ENCODE assay signal across 8 cellular contexts in the genomic region with DNA sequence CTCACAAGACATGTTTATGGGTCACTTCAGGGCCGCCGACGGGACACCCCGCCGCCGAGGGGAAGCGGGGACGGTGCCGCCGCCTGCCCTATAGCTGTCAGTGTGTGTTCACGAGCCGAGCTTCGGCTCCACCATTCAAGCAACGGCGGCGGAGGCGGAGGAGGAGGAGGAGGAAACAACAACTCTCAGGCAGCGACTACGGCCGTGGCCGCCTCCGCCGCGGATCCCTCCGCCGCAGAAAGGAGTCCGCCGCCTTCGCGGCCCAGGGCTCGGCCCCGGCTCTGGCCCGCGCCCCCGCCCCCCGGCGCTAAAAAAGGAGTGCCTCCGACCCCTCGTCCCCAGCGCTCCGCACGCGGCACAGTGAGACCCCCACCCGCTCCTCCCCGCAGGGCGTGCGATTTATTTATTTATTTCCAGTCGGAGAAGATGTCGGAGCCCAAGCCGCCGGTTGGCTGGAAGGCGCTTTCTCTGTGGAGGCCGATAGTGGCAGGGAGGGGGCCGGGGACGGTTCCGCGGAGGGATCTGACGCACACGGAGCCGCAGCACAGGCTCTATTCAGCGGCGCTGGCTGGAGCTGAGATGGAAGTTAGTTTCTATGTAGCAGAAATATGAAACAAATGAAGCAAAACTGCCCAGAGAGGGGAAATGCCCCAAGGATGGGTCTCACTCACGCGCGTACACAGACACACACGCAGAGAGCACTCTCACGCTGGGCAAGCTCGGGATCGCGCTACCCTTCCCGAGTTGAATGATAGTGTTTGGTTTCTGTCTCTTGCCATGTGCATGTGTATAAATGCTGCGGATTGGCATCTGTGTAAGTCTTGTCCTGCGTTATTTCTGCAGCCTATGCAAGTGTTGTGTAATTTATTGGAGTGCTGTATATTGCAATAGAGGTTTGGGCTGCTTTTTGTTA. TPM values are rescaled to one million over a fixed set of nuclear protein-coding genes. Genes with fewer than 3 reads are reported as not detected.
DNase-seq lines count a peak whose midpoint lies in the region; ATAC-seq and TF ChIP-seq lines count a peak whose summit lies in the region.

A gene (minus strand): TSS at position 198 of the 913 bp plus-strand sequence. CDS start 186 bp downstream, at position 12.

- H3K27me3 Mint-ChIP-seq in CD4-positive, alpha-beta T cell = peaks cover 8% of the 10 kb centered on the region
- peaks cover 4% of the 10 kb centered on the region for H3K27me3 Mint-ChIP-seq in activated CD4-positive, alpha-beta memory T cell treated with anti-CD3 and anti-CD28 coated beads for 36 hours

- H3K27me3 ChIP-seq in CD4-positive, alpha-beta T cell (ENCODE audit: control insufficient read depth, insufficient read depth, low read length) = peaks cover 5% of the 10 kb centered on the region
- no peaks in the 10 kb centered on the region for H3K27me3 ChIP-seq in dorsolateral prefrontal cortex

- H3K4me3 Mint-ChIP-seq in CD4-positive, alpha-beta T cell = peak within 1 kb of the TSS; percentile 95
- peak within 1 kb of the TSS; percentile 91 for H3K4me3 Mint-ChIP-seq in activated CD4-positive, alpha-beta memory T cell treated with anti-CD3 and anti-CD28 coated beads for 36 hours

- intact Hi-C loops in CD4-positive, alpha-beta T cell (cut with DNase I, micrococcal nuclease) = loop anchor here (2.0 to 10.0 kb wide), 5 partner anchors 36 to 1026 kb away; a partner anchor contains a TSS
- intact Hi-C loops in activated CD4-positive, alpha-beta memory T cell treated with anti-CD3 and anti-CD28 coated beads for 36 hours (cut with micrococcal nuclease) = loop anchor here (1.0 to 5.0 kb wide), 3 partner anchors 156 to 594 kb away; a partner anchor contains a TSS
- intact Hi-C loops in dorsolateral prefrontal cortex (cut with DNase I) = loop anchor here (1.0 to 10.0 kb wide), 7 partner anchors 156 to 789 kb away; a partner anchor contains a TSS
- intact Hi-C loops in lower leg skin (cut with DNase I; ENCODE audit: low total_unique reads) = no loop called here

- peak within 1 kb of the TSS; percentile 98 for H3K27ac Mint-ChIP-seq in CD4-positive, alpha-beta T cell
- peak within 1 kb of the TSS; percentile 97 for H3K27ac Mint-ChIP-seq in activated CD4-positive, alpha-beta memory T cell treated with anti-CD3 and anti-CD28 coated beads for 36 hours

- H3K36me3 Mint-ChIP-seq in CD4-positive, alpha-beta T cell (ENCODE audit: low read depth) = peaks cover 34% of the 10 kb centered on the region
- peaks cover 17% of the 10 kb centered on the region for H3K36me3 Mint-ChIP-seq in activated CD4-positive, alpha-beta memory T cell treated with anti-CD3 and anti-CD28 coated beads for 36 hours

- ATAC-seq in CD4-positive, alpha-beta T cell (ENCODE audit: poor library complexity) = peak; percentile 82
- ATAC-seq in GM19455 (IDR thresholded peaks at IDR 0.05; ENCODE audit: unreplicated experiment) = peak; percentile 73

- 0 to 1% methylated on average over 49 to 64 of the region's 73 CpGs for WGBS in lower leg skin, 2 donors

- peak; percentile 85 to 95 (median 90) for DNase-seq in CD4-positive, alpha-beta T cell
- DNase-seq in HK-2 (ENCODE audit: unreplicated experiment) (peak; percentile 91), NCI-H82 treated with DMSO at 0.1 percent for 48 hours (lab: John Stamatoyannopoulos, UW; ENCODE audit: unreplicated experiment) (peak; percentile 78), dorsolateral prefrontal cortex (peak; percentile 82 to 93 (median 90)), lower leg skin (ENCODE audit: low spot score in 2 of 2) (peak; percentile 93 to 99)
- DNase-seq in activated CD4-positive, alpha-beta memory T cell treated with anti-CD3 and anti-CD28 coated beads for 36 hours = peak; percentile 93
- peak; percentile 90 to 91 for DNase-seq in stimulated activated CD4-positive, alpha-beta T cell treated with anti-CD3 and anti-CD28 coated beads, Interleukin-4, amount 100 ng/mL, for 4 hours

- H3K27ac ChIP-seq in CD4-positive, alpha-beta T cell (ENCODE audit: low read depth, low read length) = peak within 1 kb of the TSS; percentile 98
- H3K27ac ChIP-seq in dorsolateral prefrontal cortex = peak within 1 kb of the TSS; percentile 93 to 100 (median 99)

- POLR2A ChIA-PET in CD4-positive, alpha-beta T cell (lab: Charles Lee) = interaction anchor here (0.6 to 4.5 kb wide), 40 partner anchors 9 to 1028 kb away, joined by 3 to 28 read pairs (median 4); a partner anchor contains a TSS
- POLR2A ChIA-PET in activated CD4-positive, alpha-beta memory T cell treated with anti-CD3 and anti-CD28 coated beads for 36 hours (lab: Charles Lee) = interaction anchor here (0.6 to 1.5 kb wide), 6 partner anchors 9 to 700 kb away, joined by 3 to 5 read pairs (median 3); no protein-coding TSS in a partner anchor

- H3K4me1 Mint-ChIP-seq in CD4-positive, alpha-beta T cell (ENCODE audit: low read depth) = peaks cover 53% of the 10 kb centered on the region
- peaks cover 33% of the 10 kb centered on the region for H3K4me1 Mint-ChIP-seq in activated CD4-positive, alpha-beta memory T cell treated with anti-CD3 and anti-CD28 coated beads for 36 hours (ENCODE audit: low read depth)

- H3K4me3 ChIP-seq in dorsolateral prefrontal cortex (peak within 1 kb of the TSS; percentile 68 to 94 (median 84)), lower leg skin (ENCODE audit: low read depth, poor library complexity, severe bottlenecking) (peak within 1 kb of the TSS; percentile 97)

- no peak for TF ChIP-seq POLR2A in lower leg skin (IDR thresholded peaks at IDR 0.05)

- TF ChIP-seq CTCF in CD4-positive, alpha-beta T cell (IDR thresholded peaks at IDR 0.05) = no peak
- peak in 16 of 56 donors; percentile 5 to 42 (median 12) for TF ChIP-seq CTCF in dorsolateral prefrontal cortex (IDR thresholded peaks at IDR 0.05 in 54 of 56, conservative IDR thresholded peaks at IDR 0.05 in 2 of 56; ENCODE audit: low read depth in 1 of 56, partially characterized antibody in 56 of 56)
- TF ChIP-seq CTCF in lower leg skin (IDR thresholded peaks at IDR 0.05) = no peak

- CTCF ChIA-PET in CD4-positive, alpha-beta T cell (lab: Charles Lee) = no interaction called here
- CTCF ChIA-PET in activated CD4-positive, alpha-beta memory T cell treated with anti-CD3 and anti-CD28 coated beads for 36 hours (lab: Charles Lee) = interaction anchor here (1.2 kb wide), 2 partner anchors 29 to 65 kb away, joined by 4 to 5 read pairs; no protein-coding TSS in a partner anchor

- no peaks in the 10 kb centered on the region for H3K9me3 Mint-ChIP-seq in CD4-positive, alpha-beta T cell
- H3K9me3 Mint-ChIP-seq in activated CD4-positive, alpha-beta memory T cell treated with anti-CD3 and anti-CD28 coated beads for 36 hours = no peaks in the 10 kb centered on the region

- no peaks in the 10 kb centered on the region for H3K9me3 ChIP-seq in CD4-positive, alpha-beta T cell (ENCODE audit: control insufficient read depth, low read length)

RNA-seq across cellular contexts. Expression of the gene that starts here (rescaled TPM):
- 10 to 100 TPM; 35.7 to 36.9 TPM for total RNA-seq in CD4-positive, alpha-beta T cell
- total RNA-seq in activated CD4-positive, alpha-beta memory T cell treated with anti-CD3 and anti-CD28 coated beads for 36 hours = 10 to 100 TPM; 25.5 to 27.9 TPM
- total RNA-seq in dorsolateral prefrontal cortex = 10 to 100 TPM; 28.1 to 46.6 (median 34.7) TPM
- total RNA-seq in lower leg skin = 10 to 100 TPM; 21.3 to 23.9 (median 22.4) TPM

Comparison
In these comparisons a context has a peak if more than half of its experiments do, and no peak if none do; other contexts are left out.
1. Peak in every context shown above with its lines: DNase-seq, ATAC-seq, H3K4me3 ChIP-seq and H3K27ac ChIP-seq.